Comparison of ENCODE assay signal across 20 cellular contexts in the genomic region with DNA sequence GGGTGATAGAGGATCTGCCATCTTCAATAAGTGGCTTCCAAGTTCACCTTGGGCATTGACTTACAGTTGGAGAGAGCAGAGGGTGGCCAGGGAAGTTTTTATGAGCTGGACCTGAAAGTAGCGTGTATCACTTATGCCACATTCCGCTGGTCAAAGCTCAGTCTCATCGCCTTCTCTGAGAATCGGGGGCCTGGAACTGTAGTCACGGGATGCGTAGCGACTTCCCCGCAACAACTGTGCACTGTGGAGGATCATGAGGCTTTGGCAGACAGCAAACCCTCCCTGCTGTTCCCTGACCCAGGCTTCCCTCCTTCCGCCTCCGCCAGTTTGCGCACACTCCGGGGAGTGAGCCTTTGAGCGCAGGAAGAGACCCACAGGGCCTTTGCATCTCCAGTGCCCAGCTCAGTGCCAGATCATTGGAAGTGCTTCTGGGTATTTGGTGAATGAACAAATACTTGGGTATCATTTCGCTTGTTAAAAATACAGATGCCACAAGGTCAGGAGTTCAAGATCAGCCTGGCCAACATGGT.
A peak's percentile ranks its signal among the peaks of the same experiment; 100 is the strongest.
DNase-seq lines count a peak whose midpoint lies in the region; ATAC-seq, FAIRE-seq and TF ChIP-seq lines count a peak whose summit lies in the region.
"Had no signal": no experiment of that assay in that cellular context is flagged by ENCODE, and none has a peak within 500 bp of the region (broad histone marks: within the 10 kb centered on the region; RNA-seq: fewer than 3 reads in every experiment).

No MANE protein-coding gene starts in this region.

- H3K4me1 Mint-ChIP-seq in neural progenitor cell, result peaks cover 22% of the 10 kb centered on the region
- H3K4me1 Mint-ChIP-seq in naive thymus-derived CD4-positive, alpha-beta T cell, result peaks cover 0 to 13% (median 10%) of the 10 kb centered on the region in 7 donors

- H4K20me1 ChIP-seq in neural progenitor cell (ENCODE audit: low read depth), result peaks cover 4% of the 10 kb centered on the region
- H4K20me1 ChIP-seq: BLaER1 had no signal

- DNase-seq in activated effector memory CD4-positive, alpha-beta T cell treated with anti-CD3 and anti-CD28 coated beads, Interleukin-2, amount 50 U/mL, for 16 hours, result peak; percentile 8
- DNase-seq in activated effector memory CD4-positive, alpha-beta T cell treated with Interleukin-2 at 50 U/mL for 16 hours, result no peak
- DNase-seq in kidney (peak; percentile 51), sciatic nerve (ENCODE audit: low spot score) (peak; percentile 15), upper lobe of right lung (peak; percentile 35), neural progenitor cell (ENCODE audit: low spot score) (no peak)
- no peak for DNase-seq in naive thymus-derived CD4-positive, alpha-beta T cell
- DNase-seq: 8988T; Calu3; CD4-positive, alpha-beta memory T cell; DMS53; DND-41; EL; GM23248 had no signal

- no peak overlapping the region for H3K4me2 ChIP-seq in neural progenitor cell
- H3K4me2 ChIP-seq: BLaER1 had no signal

- H3K4me1 ChIP-seq in kidney (ENCODE audit: control insufficient read depth in 1 of 2, insufficient read depth in 1 of 2, low read depth in 1 of 2, low read length in 2 of 2), result no peaks in the 10 kb centered on the region
- H3K4me1 ChIP-seq in upper lobe of right lung, result no peaks in the 10 kb centered on the region
- H3K4me1 ChIP-seq in neural progenitor cell, result peaks cover 5% of the 10 kb centered on the region
- no peaks in the 10 kb centered on the region for H3K4me1 ChIP-seq in naive thymus-derived CD4-positive, alpha-beta T cell (ENCODE audit: control insufficient read depth in 2 of 2, insufficient read depth in 2 of 2, low read length in 2 of 2)
- H3K4me1 ChIP-seq: HAP-1 had no signal

- no peak overlapping the region for H3K4me3 Mint-ChIP-seq in neural progenitor cell
- H3K4me3 Mint-ChIP-seq in naive thymus-derived CD4-positive, alpha-beta T cell, result no peak overlapping the region
- H3K4me3 Mint-ChIP-seq: CD14-positive monocyte; CD4-positive, alpha-beta memory T cell had no signal

- no peak overlapping the region for H3K27ac Mint-ChIP-seq in neural progenitor cell
- no peak overlapping the region for H3K27ac Mint-ChIP-seq in naive thymus-derived CD4-positive, alpha-beta T cell
- H3K27ac Mint-ChIP-seq: CD14-positive monocyte; CD4-positive, alpha-beta memory T cell had no signal

- no peaks in the 10 kb centered on the region for H3K9me3 ChIP-seq in kidney (ENCODE audit: control insufficient read depth in 1 of 2, low read length in 2 of 2)
- H3K9me3 ChIP-seq in upper lobe of right lung, result no peaks in the 10 kb centered on the region
- no peaks in the 10 kb centered on the region for H3K9me3 ChIP-seq in neural progenitor cell (ENCODE audit: low read depth)
- no peaks in the 10 kb centered on the region for H3K9me3 ChIP-seq in naive thymus-derived CD4-positive, alpha-beta T cell (ENCODE audit: control insufficient read depth in 2 of 3, low read length in 3 of 3)
- H3K9me3 ChIP-seq: BLaER1, HAP-1 had no signal

- POLR2A ChIA-PET in naive thymus-derived CD4-positive, alpha-beta T cell (lab: Charles Lee), result no interaction called here

- H3K36me3 ChIP-seq in kidney (ENCODE audit: control insufficient read depth in 1 of 2, insufficient read depth in 2 of 2, low read length in 2 of 2), result no peaks in the 10 kb centered on the region
- no peaks in the 10 kb centered on the region for H3K36me3 ChIP-seq in upper lobe of right lung
- H3K36me3 ChIP-seq in neural progenitor cell, result no peaks in the 10 kb centered on the region
- no peaks in the 10 kb centered on the region for H3K36me3 ChIP-seq in naive thymus-derived CD4-positive, alpha-beta T cell (ENCODE audit: control insufficient read depth in 2 of 3, insufficient read depth in 3 of 3, low read length in 3 of 3)
- H3K36me3 ChIP-seq: BLaER1, HAP-1 had no signal

- no peaks in the 10 kb centered on the region for H3K27me3 ChIP-seq in upper lobe of right lung
- H3K27me3 ChIP-seq in neural progenitor cell, result peaks cover 19% of the 10 kb centered on the region
- H3K27me3 ChIP-seq in naive thymus-derived CD4-positive, alpha-beta T cell (ENCODE audit: control insufficient read depth in 2 of 2, insufficient read depth in 2 of 2, low read length in 2 of 2), result no peaks in the 10 kb centered on the region
- H3K27me3 ChIP-seq: BLaER1 had no signal

- H3K27ac ChIP-seq in kidney (ENCODE audit: low read depth in 2 of 2, low read length in 2 of 2) (no peak overlapping the region), upper lobe of right lung (no peak overlapping the region), neural progenitor cell (no peak overlapping the region)
- H3K27ac ChIP-seq in naive thymus-derived CD4-positive, alpha-beta T cell (ENCODE audit: low read depth, low read length), result no peak overlapping the region
- H3K27ac ChIP-seq: BLaER1, GM23248 had no signal

- H3K9me3 Mint-ChIP-seq in neural progenitor cell, result no peaks in the 10 kb centered on the region
- no peaks in the 10 kb centered on the region for H3K9me3 Mint-ChIP-seq in naive thymus-derived CD4-positive, alpha-beta T cell
- H3K9me3 Mint-ChIP-seq: CD14-positive monocyte; CD4-positive, alpha-beta memory T cell had no signal

- intact Hi-C loops in kidney (cut with DNase I), result no loop called here
- intact Hi-C loops in sciatic nerve (cut with DNase I), result no loop called here
- intact Hi-C loops in upper lobe of right lung (cut with DNase I), result loop anchor here (10.0 kb wide), 1 partner anchor 382 kb away; no protein-coding TSS in a partner anchor
- intact Hi-C loops in naive thymus-derived CD4-positive, alpha-beta T cell (cut with micrococcal nuclease), result loop anchor here in 1 of 2 donors (10.0 kb wide), 1 partner anchor 522 kb away; no protein-coding TSS in a partner anchor

- H3K27me3 Mint-ChIP-seq in neural progenitor cell (ENCODE audit: insufficient read depth, low read depth), result peaks cover 14% of the 10 kb centered on the region
- peaks cover 0 to 15% (median 3%) of the 10 kb centered on the region in 5 donors for H3K27me3 Mint-ChIP-seq in naive thymus-derived CD4-positive, alpha-beta T cell

- CTCF ChIA-PET in naive thymus-derived CD4-positive, alpha-beta T cell (lab: Charles Lee), result interaction anchor here (1.4 kb wide), 1 partner anchor 748 kb away, joined by 4 read pairs; no protein-coding TSS in a partner anchor

- FAIRE-seq in kidney (lab: Jason Lieb, UNC), result no peak
- FAIRE-seq: GM12878, GM19239 had no signal

- no peak overlapping the region for H2AFZ ChIP-seq in neural progenitor cell (replicated peaks)
- H2AFZ ChIP-seq: GM23248 had no signal

- ATAC-seq in sciatic nerve (no peak), upper lobe of right lung (no peak), GM21717 (IDR thresholded peaks at IDR 0.05; ENCODE audit: unreplicated experiment) (no peak)
- ATAC-seq in naive thymus-derived CD4-positive, alpha-beta T cell, result no peak
- ATAC-seq: GM12878 had no signal

- H3K4me3 ChIP-seq in kidney (ENCODE audit: low read length in 2 of 2) (no peak overlapping the region), upper lobe of right lung (no peak overlapping the region), neural progenitor cell (no peak overlapping the region)
- H3K4me3 ChIP-seq in naive thymus-derived CD4-positive, alpha-beta T cell (ENCODE audit: low read length), result no peak overlapping the region
- H3K4me3 ChIP-seq: BLaER1, GM12878, GM23248, HAP-1 had no signal

- TF ChIP-seq CTCF in kidney (IDR thresholded peaks at IDR 0.05; ENCODE audit: borderline replicate concordance, extremely low read depth, insufficient read depth) (no peak), upper lobe of right lung (IDR thresholded peaks at IDR 0.05) (no peak), neural progenitor cell (IDR thresholded peaks at IDR 0.05) (no peak)

- no peaks in the 10 kb centered on the region for H3K36me3 Mint-ChIP-seq in neural progenitor cell
- no peaks in the 10 kb centered on the region for H3K36me3 Mint-ChIP-seq in naive thymus-derived CD4-positive, alpha-beta T cell
- H3K36me3 Mint-ChIP-seq: CD14-positive monocyte; CD4-positive, alpha-beta memory T cell had no signal

- H3K79me2 ChIP-seq in neural progenitor cell (ENCODE audit: low read depth), result no peaks in the 10 kb centered on the region

- H3K9ac ChIP-seq in kidney (ENCODE audit: low read length in 2 of 2) (no peak overlapping the region), neural progenitor cell (no peak overlapping the region)
- H3K9ac ChIP-seq: BLaER1, GM23248 had no signal

- no peaks in the 10 kb centered on the region for H3F3A ChIP-seq in neural progenitor cell (ENCODE audit: low read depth)

Comparison
In these comparisons a context has a peak if more than half of its experiments do, and no peak if none do; other contexts are left out.
1. DNase-seq: peak in activated effector memory CD4-positive, alpha-beta T cell treated with anti-CD3 and anti-CD28 coated beads, Interleukin-2, amount 50 U/mL, for 16 hours (single experiment), kidney (single experiment), sciatic nerve (single experiment) and upper lobe of right lung (single experiment); none in activated effector memory CD4-positive, alpha-beta T cell treated with Interleukin-2 at 50 U/mL for 16 hours (single experiment), neural progenitor cell (single experiment) and naive thymus-derived CD4-positive, alpha-beta T cell (0 of 9).